15 cellular contexts compared by ENCODE assay signal in the genomic region with DNA sequence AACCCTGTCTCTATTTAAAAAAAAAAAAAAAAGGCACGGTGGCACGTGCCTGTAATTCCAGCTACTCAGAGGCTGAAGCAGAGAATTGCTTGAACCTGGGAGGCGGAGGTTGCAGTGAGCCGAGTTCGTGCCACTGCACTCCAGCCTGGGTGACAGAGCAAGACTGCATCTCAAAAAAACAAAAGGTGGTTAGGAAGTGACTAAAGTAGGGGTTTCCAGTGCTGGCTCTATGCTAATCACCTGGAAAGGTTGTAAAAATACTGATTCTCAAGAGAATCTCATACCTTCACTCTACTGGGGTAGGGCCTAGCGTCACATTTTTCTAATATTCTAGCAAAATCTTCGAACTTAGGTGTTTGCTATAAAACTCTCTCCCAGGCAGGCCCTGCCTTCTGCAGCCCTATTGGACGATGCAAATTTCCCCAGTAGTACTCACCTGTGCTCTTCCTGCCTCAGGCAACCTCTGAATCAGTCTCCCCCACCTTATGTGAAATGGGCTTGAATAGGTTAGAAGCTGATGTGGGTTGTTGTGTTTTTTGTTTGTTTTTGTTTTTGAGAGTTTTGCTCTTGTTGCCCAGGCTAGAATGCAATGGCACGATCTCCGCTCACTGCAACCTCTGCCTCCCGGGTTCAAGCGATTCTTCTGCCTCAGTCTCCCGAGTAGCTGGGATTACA. TPM values are rescaled to one million over a fixed set of nuclear protein-coding genes. Genes with fewer than 3 reads are reported as not detected.
DNase-seq lines count a peak whose midpoint lies in the region; ATAC-seq, FAIRE-seq and TF ChIP-seq lines count a peak whose summit lies in the region.
"Had no signal": no experiment of that assay in that cellular context is flagged by ENCODE, and none has a peak within 500 bp of the region (broad histone marks: within the 10 kb centered on the region; RNA-seq: fewer than 3 reads in every experiment).

No MANE protein-coding gene starts in this region.

- H3K9ac ChIP-seq in astrocyte (ENCODE audit: low read length) (no peak overlapping the region), keratinocyte (ENCODE audit: control insufficient read depth, extremely low read depth, insufficient read depth, low read length) (no peak overlapping the region)

- peaks cover 3% of the 10 kb centered on the region; the same call in 2 of the 3 replicates for H3K9me3 Mint-ChIP-seq in GM23338
- H3K9me3 Mint-ChIP-seq in astrocyte (ENCODE audit: unreplicated experiment), result no peaks in the 10 kb centered on the region
- H3K9me3 Mint-ChIP-seq: CD4-positive, alpha-beta T cell; IgD-negative memory B cell had no signal

- H3K9me2 ChIP-seq in GM23338 (ENCODE audit: insufficient read depth), result no peaks in the 10 kb centered on the region

- H3K4me3 Mint-ChIP-seq in GM23338 (no peak overlapping the region), astrocyte (ENCODE audit: unreplicated experiment) (no peak overlapping the region)
- H3K4me3 Mint-ChIP-seq: B cell; CD4-positive, alpha-beta T cell; IgD-negative memory B cell had no signal

- DNase-seq in ELF-1 (ENCODE audit: low read depth, low spot score) (peak; percentile 20), GM23338 (ENCODE audit: low spot score) (no peak), astrocyte (ENCODE audit: low read depth) (no peak), keratinocyte (ENCODE audit: low read depth, low spot score) (no peak), D721Med (ENCODE audit: insufficient read length, low spot score) (no peak), AG08396 (ENCODE audit: low spot score) (no peak)
- no peak for DNase-seq in activated effector memory CD4-positive, alpha-beta T cell treated with anti-CD3 and anti-CD28 coated beads, Interleukin-2, amount 50 U/mL, for 16 hours
- DNase-seq: CD4-positive, alpha-beta T cell; DMS53; NCI-H1930; NCI-H446 treated with DMSO at 0.1 percent for 48 hours had no signal

- H3K4me3 ChIP-seq in GM23338 (no peak overlapping the region), astrocyte (ENCODE audit: insufficient read depth, low read depth, low read length) (no peak overlapping the region), keratinocyte (ENCODE audit: control insufficient read depth in 2 of 3, extremely low read depth in 1 of 3, insufficient read depth in 2 of 3, low read depth in 1 of 3, low read length in 3 of 3) (no peak overlapping the region)
- H3K4me3 ChIP-seq: HAP-1, SJSA1 had no signal

- dilution Hi-C loops in keratinocyte (cut with MboI; ENCODE audit: extremely low pct_ligation_motif_present, low sequenced_read_pairs), result no loop called here

- H3K36me3 ChIP-seq in GM23338 (ENCODE audit: insufficient read depth) (no peaks in the 10 kb centered on the region), astrocyte (ENCODE audit: insufficient read depth, low read length) (no peaks in the 10 kb centered on the region), keratinocyte (ENCODE audit: control insufficient read depth in 2 of 2, extremely low read depth in 1 of 2, insufficient read depth in 2 of 2, low read length in 2 of 2) (peaks cover 0 to under 1% of the 10 kb centered on the region in 2 experiments)
- H3K36me3 ChIP-seq: HAP-1, SJSA1 had no signal

- peak overlapping the region; percentile 35; the same call in 1 of the 2 replicates for H2AFZ ChIP-seq in GM23338
- no peak overlapping the region for H2AFZ ChIP-seq in astrocyte (ENCODE audit: low read depth, low read length)
- H2AFZ ChIP-seq in keratinocyte (ENCODE audit: control insufficient read depth, low read length), result no peak overlapping the region

- H3K27me3 Mint-ChIP-seq in GM23338 (ENCODE audit: insufficient read depth, low read depth, poor library complexity), result peaks cover 12% of the 10 kb centered on the region
- H3K27me3 Mint-ChIP-seq in astrocyte (ENCODE audit: low read depth, unreplicated experiment), result peaks cover 4% of the 10 kb centered on the region
- H3K27me3 Mint-ChIP-seq: IgD-negative memory B cell had no signal

- H3K9me1 ChIP-seq in keratinocyte (ENCODE audit: control insufficient read depth, extremely low read depth, insufficient read depth, low read length), result no peaks in the 10 kb centered on the region

- H3K27me3 ChIP-seq in GM23338 (ENCODE audit: insufficient read depth) (no peaks in the 10 kb centered on the region), astrocyte (ENCODE audit: insufficient read depth, low read length) (no peaks in the 10 kb centered on the region), keratinocyte (ENCODE audit: control insufficient read depth, extremely low read depth, insufficient read depth, low read length) (no peaks in the 10 kb centered on the region)
- H3K27me3 ChIP-seq: SJSA1 had no signal

- no peak for FAIRE-seq in astrocyte (lab: Jason Lieb, UNC)
- FAIRE-seq in keratinocyte (lab: Jason Lieb, UNC), result peak; percentile 86
- no peak for FAIRE-seq in D721Med (lab: Jason Lieb, UNC)

- H3F3A ChIP-seq in GM23338 (replicated peaks; ENCODE audit: low read depth), result no peaks in the 10 kb centered on the region

- H3K4me1 ChIP-seq in GM23338 (ENCODE audit: insufficient read depth), result peaks cover 16% of the 10 kb centered on the region
- H3K4me1 ChIP-seq in astrocyte (ENCODE audit: insufficient read depth, low read length), result peaks cover 12% of the 10 kb centered on the region
- H3K4me1 ChIP-seq in keratinocyte (ENCODE audit: control insufficient read depth, extremely low read depth, insufficient read depth, low read length), result peaks cover 30% of the 10 kb centered on the region
- H3K4me1 ChIP-seq: HAP-1 had no signal

- 0 out of 2 replicates have a peak overlapping the region, but pooled peaks have one; percentile 15 for H3K4me2 ChIP-seq in GM23338
- H3K4me2 ChIP-seq in astrocyte (ENCODE audit: low read length), result no peak overlapping the region
- peak overlapping the region; percentile 4 for H3K4me2 ChIP-seq in keratinocyte (ENCODE audit: control insufficient read depth, extremely low read depth, insufficient read depth, low read depth, low read length)

- H3K27ac ChIP-seq in GM23338 (ENCODE audit: low read depth) (no peak overlapping the region), astrocyte (ENCODE audit: low read depth, low read length) (no peak overlapping the region), keratinocyte (ENCODE audit: control insufficient read depth, insufficient read depth, low read length) (peak overlapping the region; percentile 49)
- H3K27ac ChIP-seq: SJSA1 had no signal

- H3K79me2 ChIP-seq in GM23338 (replicated peaks; ENCODE audit: insufficient read depth) (no peaks in the 10 kb centered on the region), astrocyte (ENCODE audit: insufficient read depth, low read length) (no peaks in the 10 kb centered on the region), keratinocyte (ENCODE audit: control insufficient read depth, insufficient read depth, low read length) (no peaks in the 10 kb centered on the region)

- peak; percentile 27 for ATAC-seq in GM23338

- TF ChIP-seq CTCF in GM23338 (conservative IDR thresholded peaks at IDR 0.05; ENCODE audit: low read depth in 2 of 2) (no peak), astrocyte (IDR thresholded peaks at IDR 0.05; ENCODE audit: insufficient read depth, low read depth, low read length) (no peak), keratinocyte (optimal IDR thresholded peaks at IDR 0.05 in 1 of 3, IDR thresholded peaks at IDR 0.05 in 1 of 3, conservative IDR thresholded peaks at IDR 0.05 in 1 of 3; ENCODE audit: extremely low read depth in 1 of 3, insufficient read depth in 2 of 3, low read length in 3 of 3) (no peak), D721Med (IDR thresholded peaks at IDR 0.05; ENCODE audit: insufficient read depth, missing control alignments) (no peak)

- no peaks in the 10 kb centered on the region for H3K9me3 ChIP-seq in astrocyte (ENCODE audit: insufficient read depth, low read depth, low read length)
- H3K9me3 ChIP-seq in keratinocyte (ENCODE audit: control insufficient read depth, low read depth, low read length), result no peaks in the 10 kb centered on the region
- H3K9me3 ChIP-seq: HAP-1, SJSA1 had no signal

- no peaks in the 10 kb centered on the region; the same call in 2 of the 3 replicates for H3K36me3 Mint-ChIP-seq in GM23338 (ENCODE audit: low read depth)
- no peaks in the 10 kb centered on the region for H3K36me3 Mint-ChIP-seq in astrocyte (ENCODE audit: low read depth, unreplicated experiment)
- H3K36me3 Mint-ChIP-seq: IgD-negative memory B cell had no signal

- H4K20me1 ChIP-seq in GM23338 (replicated peaks; ENCODE audit: insufficient read depth) (no peaks in the 10 kb centered on the region), astrocyte (ENCODE audit: insufficient read depth, low read length) (no peaks in the 10 kb centered on the region), keratinocyte (ENCODE audit: control insufficient read depth, extremely low read depth, insufficient read depth, low read length) (no peaks in the 10 kb centered on the region)

- no peak overlapping the region for H3K27ac Mint-ChIP-seq in GM23338
- H3K27ac Mint-ChIP-seq in astrocyte (ENCODE audit: unreplicated experiment), result peak overlapping the region; percentile 53
- H3K27ac Mint-ChIP-seq: B cell; CD4-positive, alpha-beta T cell; IgD-negative memory B cell had no signal

- H3K4me1 Mint-ChIP-seq in GM23338 (peaks cover 22% of the 10 kb centered on the region), astrocyte (ENCODE audit: low read depth, unreplicated experiment) (peaks cover 8% of the 10 kb centered on the region)
- H3K4me1 Mint-ChIP-seq: B cell had no signal

RNA-seq across cellular contexts. Expression of gene ZP3, which starts 3.5 kb away (rescaled TPM):
- 4.3 and 5.1 TPM in 2 replicates for total RNA-seq in GM23338 (2014; rRNA removed; shearing (Covaris generic))
- polyA plus RNA-seq in GM23338 (2016; fragmentation: Nextera tagmentation; extraction: Ambion mirVana) (9.6 and 15.2 TPM in 2 replicates), keratinocyte (6.9 to 13.6 TPM (median 7.7 TPM) in 3 replicates)
- total RNA-seq in astrocyte, result 1.4 and 2.6 TPM in 2 replicates
- polyA plus RNA-seq in keratinocyte (2011; ENCODE audit: low read depth), result 6.0 TPM
- 12.2 and 16.7 TPM in 2 replicates for polyA plus RNA-seq in keratinocyte (2011; cell fraction: cytosol; rRNA removed)
- polyA plus RNA-seq in keratinocyte (2011; cell fraction: nucleus; rRNA removed), result 7.9 and 10.3 TPM in 2 replicates
- polyA plus RNA-seq in keratinocyte (2012; ENCODE audit: low replicate concordance), result 13.7 and 24.8 TPM in 2 replicates
- 22.5 to 25.0 TPM (median 24.6 TPM) in 3 replicates for polyA minus RNA-seq in keratinocyte
- 14.0 TPM for polyA minus RNA-seq in keratinocyte (2011; cell fraction: cytosol; rRNA and poly(A)+ RNA removed)
- polyA minus RNA-seq in keratinocyte (2011; cell fraction: nucleus; rRNA and poly(A)+ RNA removed), result 4.6 and 5.6 TPM in 2 replicates

RNA-seq across cellular contexts. Expression of gene SSC4D, which starts 18.8 kb away (rescaled TPM):
- 11.4 and 12.7 TPM in 2 replicates for total RNA-seq in GM23338 (2014; rRNA removed; shearing (Covaris generic))
- polyA plus RNA-seq in GM23338 (2016; fragmentation: Nextera tagmentation; extraction: Ambion mirVana), result 4.9 and 9.7 TPM in 2 replicates
- total RNA-seq in astrocyte, result 6.0 and 7.4 TPM in 2 replicates
- polyA plus RNA-seq in keratinocyte, result 0.98 to 1.6 TPM (median 1.1 TPM) in 3 replicates
- not detected for polyA plus RNA-seq in keratinocyte (2011; ENCODE audit: low read depth)
- 0.83 and 1.2 TPM in 2 replicates for polyA plus RNA-seq in keratinocyte (2011; cell fraction: cytosol; rRNA removed)
- 1.6 and 2.0 TPM in 2 replicates for polyA plus RNA-seq in keratinocyte (2011; cell fraction: nucleus; rRNA removed)
- 0.76 and 0.88 TPM in 2 replicates for polyA plus RNA-seq in keratinocyte (2012; ENCODE audit: low replicate concordance)
- 0.13 to 0.73 TPM (median 0.48 TPM) in 3 replicates for polyA minus RNA-seq in keratinocyte
- not detected for polyA minus RNA-seq in keratinocyte (2011; cell fraction: cytosol; rRNA and poly(A)+ RNA removed)
- 0.39 and 0.53 TPM in 2 replicates for polyA minus RNA-seq in keratinocyte (2011; cell fraction: nucleus; rRNA and poly(A)+ RNA removed)
- total RNA-seq: B cell; CD4-positive, alpha-beta T cell had no signal
- polyA plus RNA-seq: IgD-negative memory B cell had no signal

RNA-seq across cellular contexts. Expression of gene DTX2, which starts 33.2 kb away (rescaled TPM):
- 72.8 and 77.9 TPM in 2 replicates for total RNA-seq in GM23338 (2014; rRNA removed; shearing (Covaris generic))
- polyA plus RNA-seq in GM23338 (2016; fragmentation: Nextera tagmentation; extraction: Ambion mirVana), result 29.7 and 36.1 TPM in 2 replicates
- 19.7 and 22.0 TPM in 2 replicates for total RNA-seq in astrocyte
- polyA plus RNA-seq in keratinocyte, result 15.1 to 25.6 TPM (median 22.4 TPM) in 3 replicates
- polyA plus RNA-seq in keratinocyte (2011; ENCODE audit: low read depth), result 18.1 TPM
- polyA plus RNA-seq in keratinocyte (2011; cell fraction: cytosol; rRNA removed), result 17.9 and 29.8 TPM in 2 replicates
- 63.6 and 98.0 TPM in 2 replicates for polyA plus RNA-seq in keratinocyte (2011; cell fraction: nucleus; rRNA removed)
- polyA plus RNA-seq in keratinocyte (2012; ENCODE audit: low replicate concordance), result 28.4 and 35.3 TPM in 2 replicates
- polyA minus RNA-seq in keratinocyte, result 25.7 to 126 TPM (median 28.5 TPM) in 3 replicates
- 62.7 TPM for polyA minus RNA-seq in keratinocyte (2011; cell fraction: cytosol; rRNA and poly(A)+ RNA removed)
- 48.5 and 64.7 TPM in 2 replicates for polyA minus RNA-seq in keratinocyte (2011; cell fraction: nucleus; rRNA and poly(A)+ RNA removed)
